8 cellular contexts compared by ENCODE assay signal in genomic region chr1:144066071-144066813, GRCh38.
DNase-seq lines count a peak whose midpoint lies in the region; ATAC-seq and TF ChIP-seq lines count a peak whose summit lies in the region.
"Not testable (repeated sequence)": the region's sequence is repeated elsewhere in the genome, so short reads cannot be mapped to it uniquely, and the experiment has no call there.

No MANE protein-coding gene starts in this region.

- H3K9me1 ChIP-seq in IMR-90 (ENCODE audit: insufficient read depth, low read length): not testable (repeated sequence)

- not testable (repeated sequence) for TF ChIP-seq RAD21 in IMR-90 (IDR thresholded peaks at IDR 0.05; ENCODE audit: low read length)

- H2AK9ac ChIP-seq in IMR-90 (replicated peaks; ENCODE audit: low read depth, low read length, poor library complexity): not testable (repeated sequence)

- intact Hi-C loops in IMR-90 (cut with micrococcal nuclease); heart left ventricle (cut with DNase I); left ventricle myocardium superior (cut with micrococcal nuclease); right lobe of liver (cut with DNase I); psoas muscle (cut with DNase I); aorta (cut with DNase I): not testable (repeated sequence)

- ATAC-seq in IMR-90 (ENCODE audit: low read depth) (peak; percentile 47), gastroesophageal sphincter (peak; percentile 20), heart left ventricle (peak in 3 of 4 donors; percentile 57 to 69 (median 57)), left ventricle myocardium superior (peak; percentile 55), left lobe of liver (peak; percentile 76), right lobe of liver (peak; percentile 48 to 78 (median 72)), psoas muscle (peak; percentile 42 to 68 (median 48)), aorta (ENCODE audit: low FRiP score) (peak; percentile 19)

- not testable (repeated sequence) for H3K79me1 ChIP-seq in IMR-90 (ENCODE audit: low read depth in 1 of 2, low read length in 2 of 2)

- not testable (repeated sequence) for H3K4ac ChIP-seq in IMR-90 (ENCODE audit: low read depth, low read length)

- not testable (repeated sequence) for TF ChIP-seq EP300 in gastroesophageal sphincter (IDR thresholded peaks at IDR 0.05)

- H3K4me2 ChIP-seq in IMR-90 (ENCODE audit: low read depth, low read length): not testable (repeated sequence)

- not testable (repeated sequence) for H4K5ac ChIP-seq in IMR-90 (ENCODE audit: low read depth, low read length)

- H3K9me3 ChIP-seq in IMR-90 (ENCODE audit: control insufficient read depth, insufficient read depth, low read length); gastroesophageal sphincter; heart left ventricle; right lobe of liver; psoas muscle; aorta (ENCODE audit: control insufficient read depth, low read length): not testable (repeated sequence)

- H2BK20ac ChIP-seq in IMR-90 (ENCODE audit: low read depth, low read length): not testable (repeated sequence)

- H3K4me1 ChIP-seq in IMR-90 (ENCODE audit: control insufficient read depth, insufficient read depth, low read length); gastroesophageal sphincter; heart left ventricle; right lobe of liver; psoas muscle; aorta (ENCODE audit: control insufficient read depth in 1 of 2, insufficient read depth in 2 of 2, low read length in 2 of 2): not testable (repeated sequence)

- not testable (repeated sequence) for H3K4me3 ChIP-seq in IMR-90 (ENCODE audit: insufficient read depth, low read depth, low read length); gastroesophageal sphincter; heart left ventricle; right lobe of liver; psoas muscle; aorta (ENCODE audit: low read length in 2 of 2)

- POLR2A ChIA-PET in IMR-90 (lab: Charles Lee; ENCODE audit: unreplicated experiment): not testable (repeated sequence)

- H2AFZ ChIP-seq in IMR-90 (replicated peaks; ENCODE audit: low read length, poor library complexity): not testable (repeated sequence)

- not testable (repeated sequence) for TF ChIP-seq POLR2A in IMR-90 (IDR thresholded peaks at IDR 0.05; ENCODE audit: low read depth, low read length); gastroesophageal sphincter (IDR thresholded peaks at IDR 0.05); heart left ventricle (IDR thresholded peaks at IDR 0.05); right lobe of liver (IDR thresholded peaks at IDR 0.05)

- not testable (repeated sequence) for BruUV-seq in IMR-90 (replicated peaks; lab: Mats Ljungman, UMichigan)

- H3K27me3 ChIP-seq in IMR-90 (ENCODE audit: control insufficient read depth, insufficient read depth, low read length); gastroesophageal sphincter; heart left ventricle; right lobe of liver; psoas muscle (ENCODE audit: insufficient read depth in 3 of 3, low read length in 2 of 3); aorta (ENCODE audit: control insufficient read depth in 1 of 2, insufficient read depth in 2 of 2, low read length in 1 of 2): not testable (repeated sequence)

- not testable (repeated sequence) for H2BK15ac ChIP-seq in IMR-90 (ENCODE audit: low read depth, low read length)

- not testable (repeated sequence) for H3K18ac ChIP-seq in IMR-90 (ENCODE audit: low read depth, low read length)

- not testable (repeated sequence) for H3K23ac ChIP-seq in IMR-90 (ENCODE audit: low read depth, low read length)

- not testable (repeated sequence) for H3K9ac ChIP-seq in IMR-90 (ENCODE audit: low read depth, low read length)

- not testable (repeated sequence) for H3K27ac ChIP-seq in IMR-90 (ENCODE audit: insufficient read depth, low read length); gastroesophageal sphincter; heart left ventricle; right lobe of liver; psoas muscle; aorta (ENCODE audit: low read depth in 1 of 2, low read length in 2 of 2)

- H2BK120ac ChIP-seq in IMR-90 (ENCODE audit: low read depth, low read length): not testable (repeated sequence)

- CTCF ChIA-PET in IMR-90 (lab: Yijun Ruan, JAX): not testable (repeated sequence)

- H3K56ac ChIP-seq in IMR-90 (ENCODE audit: extremely low read depth, insufficient read depth, low read length): not testable (repeated sequence)

- H4K8ac ChIP-seq in IMR-90 (ENCODE audit: low read depth in 2 of 2, low read length in 2 of 2): not testable (repeated sequence)

- not testable (repeated sequence) for H4K20me1 ChIP-seq in IMR-90 (ENCODE audit: insufficient read depth, low read length)

- H2AK5ac ChIP-seq in IMR-90 (ENCODE audit: low read depth, low read length): not testable (repeated sequence)

- H4K91ac ChIP-seq in IMR-90 (ENCODE audit: insufficient read depth, low read depth, low read length): not testable (repeated sequence)

- H2BK5ac ChIP-seq in IMR-90 (ENCODE audit: low read depth, low read length, poor library complexity, severe bottlenecking): not testable (repeated sequence)

- dilution Hi-C loops in IMR-90 (cut with HindIII; ENCODE audit: low sequenced_read_pairs, unreplicated experiment): not testable (repeated sequence)

- no CpG with 5 or more reads among the region's 10 CpGs for WGBS in IMR-90 (ENCODE audit: extremely low coverage in 2 of 2, insufficient read length in 1 of 2), 2 experiments
- WGBS in gastroesophageal sphincter (ENCODE audit: low coverage in 1 of 2), 2 donors: no CpG with 5 or more reads among the region's 10 CpGs
- 34 to 44% (median 43%) methylated on average over 4 of the region's 10 CpGs; no CpG with 5 or more reads in 1 of the 4 donors for WGBS in heart left ventricle, 4 donors
- WGBS in right lobe of liver (ENCODE audit: insufficient coverage, low coverage, low lambda C conversion rate, missing lambda C conversion rate): 44% methylated on average over 4 of the region's 10 CpGs
- WGBS in psoas muscle, 3 donors: 22 to 25% (median 23%) methylated on average over 4 of the region's 10 CpGs
- 26 to 46% methylated on average over 4 of the region's 10 CpGs for WGBS in aorta, 2 donors

- TF ChIP-seq CTCF in IMR-90 (conservative IDR thresholded peaks at IDR 0.05; ENCODE audit: low read depth, low read length); gastroesophageal sphincter (IDR thresholded peaks at IDR 0.05); heart left ventricle (IDR thresholded peaks at IDR 0.05); right lobe of liver (IDR thresholded peaks at IDR 0.05); psoas muscle (IDR thresholded peaks at IDR 0.05): not testable (repeated sequence)

- DNase-seq in IMR-90; heart left ventricle; left ventricle myocardium superior; left lobe of liver (ENCODE audit: low spot score); right lobe of liver; psoas muscle; aorta: not testable (repeated sequence)

- in situ Hi-C loops in IMR-90 (cut with MboI; ENCODE audit: low sequenced_read_pairs): not testable (repeated sequence)

- not testable (repeated sequence) for H3K14ac ChIP-seq in IMR-90 (replicated peaks; ENCODE audit: low read depth, low read length)

- H3K36me3 ChIP-seq in IMR-90 (ENCODE audit: control insufficient read depth, insufficient read depth, low read length); gastroesophageal sphincter; heart left ventricle; right lobe of liver; psoas muscle (ENCODE audit: insufficient read depth in 1 of 2, low read depth in 1 of 2); aorta (ENCODE audit: control insufficient read depth in 1 of 2, insufficient read depth in 2 of 2, low read length in 1 of 2): not testable (repeated sequence)

Comparison
In these comparisons a context has a peak if more than half of its experiments do, and no peak if none do; other contexts are left out.
1. ATAC-seq: peak in every context shown above with its lines; median percentile 76 in left lobe of liver; 72 in right lobe of liver; 57 in heart left ventricle; 55 in left ventricle myocardium superior; 48 in psoas muscle; 47 in IMR-90; 20 in gastroesophageal sphincter; 19 in aorta.